In the genomic region with DNA sequence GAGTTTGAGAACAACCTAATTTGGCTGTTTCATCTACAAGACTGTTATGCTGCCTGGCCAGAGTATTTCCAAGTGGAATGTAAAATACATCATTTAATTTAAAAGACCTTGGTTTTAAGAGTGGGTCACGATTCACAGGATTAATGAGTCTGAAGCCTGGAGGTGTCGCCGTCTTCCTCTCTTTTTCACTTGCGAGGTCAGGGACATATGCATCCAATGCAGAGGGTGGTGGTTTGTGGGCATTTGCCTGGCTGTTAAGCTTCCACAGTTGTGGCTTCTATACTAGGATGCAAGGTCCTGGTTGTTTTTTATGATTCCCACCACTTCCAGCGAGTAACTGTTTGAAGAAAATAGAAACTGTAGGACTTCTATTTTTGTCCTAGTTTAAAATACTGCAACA, we compare ENCODE assay signal across 1 cellular context.
TF ChIP-seq lines count a peak whose summit lies in the region.

No MANE protein-coding gene starts in this region.

TF ChIP-seq in SK-N-SH, 30 proteins besides CTCF, POLR2A, EP300 and RAD21 (continued from another document):
- no peak for TF ChIP-seq MAX (IDR thresholded peaks at IDR 0.05; ENCODE audit: low read depth)
